In the genomic region with DNA sequence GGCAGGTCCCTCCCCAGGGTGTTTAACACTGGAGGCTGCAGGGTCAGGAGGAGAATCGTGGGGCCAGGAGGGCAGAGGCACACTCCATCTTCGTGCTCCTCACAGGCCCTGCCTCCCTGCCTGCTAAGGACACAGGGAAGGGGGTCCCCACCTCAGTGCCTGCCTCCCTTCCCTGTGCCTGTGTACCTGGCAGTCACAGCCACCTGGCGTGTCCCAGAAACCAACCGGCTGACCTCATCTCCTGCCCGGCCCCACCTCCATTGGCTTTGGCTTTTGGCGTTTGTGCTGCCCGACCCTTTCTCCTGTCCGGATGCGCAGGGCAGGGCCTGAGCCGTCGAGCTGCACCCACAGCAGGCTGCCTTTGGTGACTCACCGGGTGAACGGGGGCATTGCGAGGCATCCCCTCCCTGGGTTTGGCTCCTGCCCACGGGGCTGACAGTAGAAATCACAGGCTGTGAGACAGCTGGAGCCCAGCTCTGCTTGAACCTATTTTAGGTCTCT, we compare ENCODE assay signal across 10 cellular contexts. TPM values are rescaled to one million over a fixed set of nuclear protein-coding genes. Genes with fewer than 3 reads are reported as not detected.
DNase-seq lines count a peak whose midpoint lies in the region; ATAC-seq and TF ChIP-seq lines count a peak whose summit lies in the region.
"Had no signal": no experiment of that assay in that cellular context is flagged by ENCODE, and none has a peak within 500 bp of the region (broad histone marks: within the 10 kb centered on the region; RNA-seq: fewer than 3 reads in every experiment).

No MANE protein-coding gene starts in this region.

- no peak for ATAC-seq in activated CD8-positive, alpha-beta T cell treated with anti-CD3 and anti-CD28 coated beads, Interleukin-2, amount 10 ng/mL, durations not matched to agents 7 days and 5 days
- no peak for ATAC-seq in activated CD8-positive, alpha-beta T cell treated with anti-CD3 and anti-CD28 coated beads for 36 hours
- ATAC-seq in natural killer cell (no peak), HG02970 (IDR thresholded peaks at IDR 0.05; ENCODE audit: low FRiP score, unreplicated experiment) (no peak)

- peaks cover 21% of the 10 kb centered on the region for H3K36me3 Mint-ChIP-seq in activated CD8-positive, alpha-beta T cell treated with anti-CD3 and anti-CD28 coated beads, Interleukin-2, amount 10 ng/mL, durations not matched to agents 7 days and 5 days (ENCODE audit: low read depth)
- H3K36me3 Mint-ChIP-seq in activated CD8-positive, alpha-beta T cell treated with anti-CD3 and anti-CD28 coated beads for 36 hours (ENCODE audit: low read depth) = peaks cover 13% of the 10 kb centered on the region
- H3K36me3 Mint-ChIP-seq in natural killer cell = peaks cover 8% of the 10 kb centered on the region

- WGBS in spleen, 5 donors = 57 to 76% (median 60%) methylated on average over 14 to 15 of the region's 15 CpGs

- peaks cover 33% of the 10 kb centered on the region for H3K4me1 Mint-ChIP-seq in activated CD8-positive, alpha-beta T cell treated with anti-CD3 and anti-CD28 coated beads, Interleukin-2, amount 10 ng/mL, durations not matched to agents 7 days and 5 days (ENCODE audit: low read depth)
- H3K4me1 Mint-ChIP-seq in activated CD8-positive, alpha-beta T cell treated with anti-CD3 and anti-CD28 coated beads for 36 hours (ENCODE audit: low read depth) = peaks cover 15% of the 10 kb centered on the region
- H3K4me1 Mint-ChIP-seq in natural killer cell = peaks cover 0 to 18% of the 10 kb centered on the region in 2 donors

- no peak for TF ChIP-seq CTCF in activated CD8-positive, alpha-beta T cell treated with anti-CD3 and anti-CD28 coated beads for 36 hours (IDR thresholded peaks at IDR 0.05)
- TF ChIP-seq CTCF in astrocyte of the spinal cord (IDR thresholded peaks at IDR 0.05; ENCODE audit: low read depth, low read length) (no peak), spleen (IDR thresholded peaks at IDR 0.05 in 8 of 11, conservative IDR thresholded peaks at IDR 0.05 in 3 of 11) (no peak), natural killer cell (IDR thresholded peaks at IDR 0.05) (no peak)

- intact Hi-C loops in activated CD8-positive, alpha-beta T cell treated with anti-CD3 and anti-CD28 coated beads for 36 hours (cut with micrococcal nuclease) = no loop called here
- intact Hi-C loops in spleen (cut with DNase I; ENCODE audit: low total_unique reads) (no loop called here), natural killer cell (cut with micrococcal nuclease) (no loop called here)

- H3K9me3 Mint-ChIP-seq in activated CD8-positive, alpha-beta T cell treated with anti-CD3 and anti-CD28 coated beads, Interleukin-2, amount 10 ng/mL, durations not matched to agents 7 days and 5 days (ENCODE audit: insufficient read depth) = no peaks in the 10 kb centered on the region
- H3K9me3 Mint-ChIP-seq in activated CD8-positive, alpha-beta T cell treated with anti-CD3 and anti-CD28 coated beads for 36 hours = no peaks in the 10 kb centered on the region
- H3K9me3 Mint-ChIP-seq in natural killer cell = no peaks in the 10 kb centered on the region
- H3K9me3 Mint-ChIP-seq: activated CD4-positive, alpha-beta T cell treated with anti-CD3 and anti-CD28 coated beads, Interleukin-2, amount 10 ng/mL, durations not matched to agents 24 days and 14 days had no signal

- no peak overlapping the region for H3K4me3 Mint-ChIP-seq in activated CD8-positive, alpha-beta T cell treated with anti-CD3 and anti-CD28 coated beads, Interleukin-2, amount 10 ng/mL, durations not matched to agents 7 days and 5 days
- no peak overlapping the region for H3K4me3 Mint-ChIP-seq in activated CD8-positive, alpha-beta T cell treated with anti-CD3 and anti-CD28 coated beads for 36 hours
- no peak overlapping the region for H3K4me3 Mint-ChIP-seq in natural killer cell
- H3K4me3 Mint-ChIP-seq: activated CD4-positive, alpha-beta T cell treated with anti-CD3 and anti-CD28 coated beads, Interleukin-2, amount 10 ng/mL, durations not matched to agents 24 days and 14 days had no signal

- H3K36me3 ChIP-seq in spleen = peaks cover 3 to 67% (median 47%) of the 10 kb centered on the region in 6 donors

- H3K9me3 ChIP-seq in spleen = no peaks in the 10 kb centered on the region
- H3K9me3 ChIP-seq: thyroid gland had no signal

- DNase-seq in activated CD8-positive, alpha-beta T cell treated with anti-CD3 and anti-CD28 coated beads, Interleukin-2, amount 10 ng/mL, durations not matched to agents 7 days and 5 days = no peak
- DNase-seq in activated CD8-positive, alpha-beta T cell treated with anti-CD3 and anti-CD28 coated beads for 36 hours = no peak
- peak; percentile 62 for DNase-seq in astrocyte of the spinal cord (ENCODE audit: low read depth, low spot score)
- DNase-seq in spleen = peak; percentile 65
- DNase-seq in natural killer cell = no peak
- DNase-seq: activated CD4-positive, alpha-beta T cell treated with anti-CD3 and anti-CD28 coated beads, Interleukin-2, amount 10 ng/mL, durations not matched to agents 24 days and 14 days; Right ventricle myocardium superior; thyroid gland had no signal

- no peaks in the 10 kb centered on the region for H3K27me3 Mint-ChIP-seq in activated CD8-positive, alpha-beta T cell treated with anti-CD3 and anti-CD28 coated beads, Interleukin-2, amount 10 ng/mL, durations not matched to agents 7 days and 5 days (ENCODE audit: low read depth)
- H3K27me3 Mint-ChIP-seq in activated CD8-positive, alpha-beta T cell treated with anti-CD3 and anti-CD28 coated beads for 36 hours = no peaks in the 10 kb centered on the region
- H3K27me3 Mint-ChIP-seq in natural killer cell (ENCODE audit: low read depth in 2 of 2) = no peaks in the 10 kb centered on the region
- H3K27me3 Mint-ChIP-seq: activated CD4-positive, alpha-beta T cell treated with anti-CD3 and anti-CD28 coated beads, Interleukin-2, amount 10 ng/mL, durations not matched to agents 24 days and 14 days had no signal

- POLR2A ChIA-PET in activated CD8-positive, alpha-beta T cell treated with anti-CD3 and anti-CD28 coated beads, Interleukin-2, amount 10 ng/mL, durations not matched to agents 7 days and 5 days (lab: Charles Lee) = no interaction called here
- POLR2A ChIA-PET in activated CD8-positive, alpha-beta T cell treated with anti-CD3 and anti-CD28 coated beads for 36 hours (lab: Charles Lee) = interaction anchor here (0.6 to 1.1 kb wide), 4 partner anchors 10 to 78 kb away, joined by 3 to 4 read pairs (median 3); no protein-coding TSS in a partner anchor

- CTCF ChIA-PET in activated CD8-positive, alpha-beta T cell treated with anti-CD3 and anti-CD28 coated beads, Interleukin-2, amount 10 ng/mL, durations not matched to agents 7 days and 5 days (lab: Charles Lee) = interaction anchor here (1.0 kb wide), 1 partner anchor 18 kb away, joined by 4 read pairs; no protein-coding TSS in a partner anchor
- CTCF ChIA-PET in activated CD8-positive, alpha-beta T cell treated with anti-CD3 and anti-CD28 coated beads for 36 hours (lab: Charles Lee) = interaction anchor here (0.8 to 1.6 kb wide), 3 partner anchors 9 to 96 kb away, joined by 3 to 4 read pairs (median 4); no protein-coding TSS in a partner anchor

- H3K27me3 ChIP-seq in spleen (replicated peaks in 1 of 7) = peaks cover 0 to 25% (median 12%) of the 10 kb centered on the region in 7 donors
- H3K27me3 ChIP-seq: thyroid gland had no signal

- TF ChIP-seq POLR2A in spleen (IDR thresholded peaks at IDR 0.05) = no peak

- no peak overlapping the region for H3K4me3 ChIP-seq in astrocyte of the spinal cord (ENCODE audit: low read depth, low read length)
- H3K4me3 ChIP-seq in spleen = no peak overlapping the region
- H3K4me3 ChIP-seq: thyroid gland had no signal

- H3K4me1 ChIP-seq in spleen = peaks cover 11 to 20% (median 16%) of the 10 kb centered on the region in 6 donors

- no peak overlapping the region for H3K27ac ChIP-seq in spleen
- H3K27ac ChIP-seq: thyroid gland had no signal

- H3K27ac Mint-ChIP-seq in activated CD8-positive, alpha-beta T cell treated with anti-CD3 and anti-CD28 coated beads, Interleukin-2, amount 10 ng/mL, durations not matched to agents 7 days and 5 days = peak overlapping the region; percentile 7
- no peak overlapping the region for H3K27ac Mint-ChIP-seq in activated CD8-positive, alpha-beta T cell treated with anti-CD3 and anti-CD28 coated beads for 36 hours
- no peak overlapping the region for H3K27ac Mint-ChIP-seq in natural killer cell
- H3K27ac Mint-ChIP-seq: activated CD4-positive, alpha-beta T cell treated with anti-CD3 and anti-CD28 coated beads, Interleukin-2, amount 10 ng/mL, durations not matched to agents 24 days and 14 days had no signal

- in situ Hi-C loops in astrocyte of the spinal cord (cut with HindIII; ENCODE audit: low sequenced_read_pairs) = no loop called here

RNA-seq across cellular contexts. Expression of a gene that starts 0.6 kb away (rescaled TPM):
- 1 to 10 TPM; 2.8 TPM for total RNA-seq in activated CD8-positive, alpha-beta T cell treated with anti-CD3 and anti-CD28 coated beads, Interleukin-2, amount 10 ng/mL, durations not matched to agents 7 days and 5 days
- total RNA-seq in activated CD8-positive, alpha-beta T cell treated with anti-CD3 and anti-CD28 coated beads for 36 hours = 1 to 10 TPM; 2.2 to 2.5 TPM
- total RNA-seq in spleen (1 to 10 TPM; 1.8 to 6.0 (median 2.5) TPM), natural killer cell (1 to 10 TPM in 2 of 3 donors, under 1 TPM in 1; 0.45 to 1.6 (median 1.1) TPM)
- 1 to 10 TPM; 1.7 to 2.4 (median 2.4) TPM for polyA plus RNA-seq in spleen
- total RNA-seq: glomerular endothelial cell had no signal

RNA-seq across cellular contexts. Expression of a gene that starts 6.5 kb away (rescaled TPM):
- 1 to 10 TPM; 8.6 to 9.9 TPM for total RNA-seq in activated CD8-positive, alpha-beta T cell treated with anti-CD3 and anti-CD28 coated beads, Interleukin-2, amount 10 ng/mL, durations not matched to agents 7 days and 5 days
- total RNA-seq in activated CD8-positive, alpha-beta T cell treated with anti-CD3 and anti-CD28 coated beads for 36 hours = 1 to 10 TPM; 4.7 to 5.0 TPM
- total RNA-seq in spleen (1 to 10 TPM in 6 of 7 donors, under 1 TPM in 1; 0.94 to 4.0 (median 1.8) TPM), natural killer cell (1 to 10 TPM; 2.6 to 5.5 (median 3.5) TPM)
- 1 to 10 TPM in 2 of 3 donors, under 1 TPM in 1; 0.80 to 2.3 (median 2.2) TPM for polyA plus RNA-seq in spleen

RNA-seq across cellular contexts. Expression of a gene that starts 28.6 kb away (rescaled TPM):
- 10 to 100 TPM; 72.3 to 77.3 TPM for total RNA-seq in activated CD8-positive, alpha-beta T cell treated with anti-CD3 and anti-CD28 coated beads, Interleukin-2, amount 10 ng/mL, durations not matched to agents 7 days and 5 days
- 10 to 100 TPM; 89.4 to 93.7 TPM for total RNA-seq in activated CD8-positive, alpha-beta T cell treated with anti-CD3 and anti-CD28 coated beads for 36 hours
- total RNA-seq in spleen (10 to 100 TPM; 43.8 to 74.0 (median 59.5) TPM), natural killer cell (10 to 100 TPM; 61.5 to 70.3 (median 64.0) TPM)
- 10 to 100 TPM; 66.3 to 97.6 (median 79.3) TPM for polyA plus RNA-seq in spleen

RNA-seq across cellular contexts. Expression of a gene that starts 41.3 kb away (rescaled TPM):
- 10 to 100 TPM; 75.2 to 78.2 TPM for total RNA-seq in activated CD8-positive, alpha-beta T cell treated with anti-CD3 and anti-CD28 coated beads, Interleukin-2, amount 10 ng/mL, durations not matched to agents 7 days and 5 days
- 10 to 100 TPM; 70.3 to 70.7 TPM for total RNA-seq in activated CD8-positive, alpha-beta T cell treated with anti-CD3 and anti-CD28 coated beads for 36 hours
- 10 to 100 TPM; 48.9 to 80.5 (median 70.8) TPM for total RNA-seq in spleen
- 10 to 100 TPM; 14.9 to 33.6 (median 17.7) TPM for polyA plus RNA-seq in spleen
- total RNA-seq in natural killer cell = 10 to 100 TPM; 76.7 to 93.9 (median 87.6) TPM

RNA-seq across cellular contexts. Expression of a gene that starts 42.8 kb away (rescaled TPM):
- total RNA-seq in activated CD8-positive, alpha-beta T cell treated with anti-CD3 and anti-CD28 coated beads, Interleukin-2, amount 10 ng/mL, durations not matched to agents 7 days and 5 days = 10 to 100 TPM in 1 of 2 experiments, 1 to 10 TPM in 1; 9.1 to 11.0 TPM
- 1 to 10 TPM; 8.0 to 8.2 TPM for total RNA-seq in activated CD8-positive, alpha-beta T cell treated with anti-CD3 and anti-CD28 coated beads for 36 hours
- total RNA-seq in spleen (1 to 10 TPM; 2.6 to 6.8 (median 4.6) TPM), natural killer cell (1 to 10 TPM; 3.3 to 5.8 (median 5.0) TPM)
- polyA plus RNA-seq in spleen = 1 to 10 TPM; 3.4 to 5.3 (median 3.8) TPM

Comparison
In these comparisons a context has a peak if more than half of its experiments do, and no peak if none do; other contexts are left out.
1. DNase-seq: peak in astrocyte of the spinal cord (single experiment) and spleen (single experiment); none in activated CD8-positive, alpha-beta T cell treated with anti-CD3 and anti-CD28 coated beads, Interleukin-2, amount 10 ng/mL, durations not matched to agents 7 days and 5 days (single experiment), activated CD8-positive, alpha-beta T cell treated with anti-CD3 and anti-CD28 coated beads for 36 hours (single experiment) and natural killer cell (single experiment).